In the genomic region with DNA sequence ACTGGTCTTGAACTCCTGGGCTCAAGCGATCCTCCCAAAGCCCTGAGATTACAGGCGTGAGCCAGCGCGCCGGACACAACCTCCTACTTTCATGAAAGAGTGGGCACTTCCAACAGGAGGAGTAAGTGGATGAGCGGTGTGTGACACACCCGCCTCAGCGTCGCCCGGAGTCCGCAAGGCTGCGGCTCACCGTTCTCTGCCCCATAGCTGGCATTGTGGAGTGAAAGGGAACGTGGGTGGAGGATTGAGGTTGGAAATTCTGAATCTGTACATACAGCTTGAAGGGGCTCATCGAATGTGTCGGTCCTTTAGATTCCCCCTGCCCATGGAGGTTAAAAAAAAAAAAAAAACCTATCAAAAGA, we compare ENCODE assay signal across 9 cellular contexts. TPM values are rescaled to one million over a fixed set of nuclear protein-coding genes. Genes with fewer than 3 reads are reported as not detected.
A peak's percentile ranks its signal among the peaks of the same experiment; 100 is the strongest.
DNase-seq lines count a peak whose midpoint lies in the region; ATAC-seq, FAIRE-seq and TF ChIP-seq lines count a peak whose summit lies in the region.
"Had no signal": no experiment of that assay in that cellular context is flagged by ENCODE, and none has a peak within 500 bp of the region (broad histone marks: within the 10 kb centered on the region; RNA-seq: fewer than 3 reads in every experiment).

No MANE protein-coding gene starts in this region.

- 9 to 18% methylated on average over 16 of the region's 16 CpGs for WGBS in lung, 2 donors

- no peaks in the 10 kb centered on the region for H3K9me2 ChIP-seq in SU-DHL-6 (replicated peaks; ENCODE audit: insufficient read depth, low read length)

- FAIRE-seq in bronchial epithelial cell (lab: Jason Lieb, UNC) (no peak), HTR-8/SVneo (lab: Jason Lieb, UNC) (no peak)

- H3K4me3 ChIP-seq in SU-DHL-6 (ENCODE audit: insufficient read depth, low read length, poor library complexity, severe bottlenecking), result peak overlapping the region; percentile 50
- peak overlapping the region; percentile 52 for H3K4me3 ChIP-seq in bronchial epithelial cell (ENCODE audit: low read depth, low read length)
- peak overlapping the region; percentile 81 for H3K4me3 ChIP-seq in lung

- H3K27me3 ChIP-seq in SU-DHL-6 (ENCODE audit: low read length) (no peaks in the 10 kb centered on the region), bronchial epithelial cell (ENCODE audit: control insufficient read depth, insufficient read depth, low read length) (no peaks in the 10 kb centered on the region), lung (ENCODE audit: control insufficient read depth, insufficient read depth) (no peaks in the 10 kb centered on the region)

- H3K9me3 ChIP-seq in SU-DHL-6 (ENCODE audit: insufficient read depth, low read length), result no peaks in the 10 kb centered on the region
- no peaks in the 10 kb centered on the region for H3K9me3 ChIP-seq in lung (ENCODE audit: control insufficient read depth in 2 of 2, insufficient read depth in 1 of 2, low read length in 1 of 2)

- DNase-seq in NCI-H1092 treated with DMSO at 0.1 percent for 48 hours (lab: John Stamatoyannopoulos, UW) (peak; percentile 44), NCI-H1092 (lab: John Stamatoyannopoulos, UW) (no peak), bronchial epithelial cell (ENCODE audit: low read depth) (peak; percentile 46), lung (ENCODE audit: low spot score) (no peak), HTR-8/SVneo (ENCODE audit: insufficient read length, low spot score) (no peak)
- peak; percentile 25 for DNase-seq in stimulated activated CD8-positive, alpha-beta memory T cell treated with anti-CD3 and anti-CD28 coated beads, Interleukin-12 subunit alpha, Interleukin-12 subunit beta, amount 100 ng/mL, for 1 hour (ENCODE audit: low read depth)

- no peaks in the 10 kb centered on the region for H3F3A ChIP-seq in SU-DHL-6 (ENCODE audit: insufficient read depth)

- H2AFZ ChIP-seq in SU-DHL-6 (ENCODE audit: low read depth, low read length, severe bottlenecking), result peak overlapping the region; percentile 89

- peaks cover 12 to 15% of the 10 kb centered on the region in 2 donors for H3K4me1 ChIP-seq in lung (ENCODE audit: control insufficient read depth in 2 of 2, insufficient read depth in 2 of 2, low read length in 2 of 2)

- TF ChIP-seq CTCF in SU-DHL-6 (IDR thresholded peaks at IDR 0.05; ENCODE audit: insufficient read depth, low read length, poor library complexity, severe bottlenecking), result no peak
- no peak for TF ChIP-seq CTCF in bronchial epithelial cell (IDR thresholded peaks at IDR 0.05; ENCODE audit: insufficient read depth, low read length, severe bottlenecking)
- TF ChIP-seq CTCF in lung (IDR thresholded peaks at IDR 0.05; ENCODE audit: control extremely low read depth, extremely low read depth), result no peak

- H3K4me2 ChIP-seq in SU-DHL-6 (ENCODE audit: low read depth, low read length, poor library complexity, severe bottlenecking), result peak overlapping the region; percentile 53

- no peaks in the 10 kb centered on the region for H4K20me1 ChIP-seq in SU-DHL-6 (ENCODE audit: low read depth, low read length)

- H3K9ac ChIP-seq in SU-DHL-6 (ENCODE audit: low read length), result peak overlapping the region; percentile 62

- H3K36me3 ChIP-seq in SU-DHL-6 (ENCODE audit: low read length) (no peaks in the 10 kb centered on the region), bronchial epithelial cell (ENCODE audit: control insufficient read depth, insufficient read depth, low read length) (no peaks in the 10 kb centered on the region), lung (ENCODE audit: control insufficient read depth in 2 of 2, insufficient read depth in 2 of 2, low read length in 2 of 2) (no peaks in the 10 kb centered on the region)

- H3K27ac ChIP-seq in SU-DHL-6 (ENCODE audit: low read depth, low read length) (no peak overlapping the region), lung (ENCODE audit: low read depth in 1 of 2, low read length in 1 of 2) (peak overlapping the region; percentile 81 to 93)

- no peaks in the 10 kb centered on the region for H3K79me2 ChIP-seq in SU-DHL-6 (ENCODE audit: insufficient read depth, low read length)

- ATAC-seq in HG03064 (IDR thresholded peaks at IDR 0.05; ENCODE audit: low read depth, unreplicated experiment) (peak; percentile 21), lung (ENCODE audit: insufficient read depth, low FRiP score) (peak; percentile 60)

RNA-seq across cellular contexts. Expression of gene PRXL2A, which starts 0.5 kb away (rescaled TPM):
- total RNA-seq in bronchial epithelial cell (24.5 and 50.3 TPM in 2 replicates), lung (10 to 100 TPM; 42.8 to 59.5 TPM)
- 10 to 100 TPM; 18.2 to 31.2 TPM for polyA plus RNA-seq in lung

RNA-seq across cellular contexts. Expression of gene TSPAN14, which starts 46.3 kb away (rescaled TPM):
- total RNA-seq in bronchial epithelial cell, result 21.1 and 30.1 TPM in 2 replicates
- 100 to 1,000 TPM in 1 of 2 donors, 10 to 100 TPM in 1; 67.3 to 164 TPM for total RNA-seq in lung
- polyA plus RNA-seq in lung, result 100 to 1,000 TPM in 1 of 2 donors, 10 to 100 TPM in 1; 40.9 to 187 TPM

RNA-seq across cellular contexts. Expression of gene DYDC2, which starts 51.2 kb away (rescaled TPM):
- total RNA-seq in bronchial epithelial cell (not detected in 2 replicates), lung (10 to 100 TPM in 1 of 2 donors, 1 to 10 TPM in 1; 8.6 to 21.7 TPM)
- 10 to 100 TPM; 17.3 to 24.4 TPM for polyA plus RNA-seq in lung
- total RNA-seq: glomerular endothelial cell had no signal

RNA-seq across cellular contexts. Expression of gene DYDC1, which starts 51.3 kb away (rescaled TPM):
- total RNA-seq in bronchial epithelial cell (not detected in 2 replicates), lung (1 to 10 TPM; 2.4 TPM)
- 1 to 10 TPM; 1.5 TPM for polyA plus RNA-seq in lung
- total RNA-seq: glomerular endothelial cell had no signal

Comparison
In these comparisons a context has a peak if more than half of its experiments do, and no peak if none do; other contexts are left out.
1. DNase-seq: peak in NCI-H1092 treated with DMSO at 0.1 percent for 48 hours (single experiment), bronchial epithelial cell (single experiment) and stimulated activated CD8-positive, alpha-beta memory T cell treated with anti-CD3 and anti-CD28 coated beads, Interleukin-12 subunit alpha, Interleukin-12 subunit beta, amount 100 ng/mL, for 1 hour (single experiment); none in NCI-H1092 (single experiment), lung (single experiment) and HTR-8/SVneo (single experiment).
2. Peak in every context shown above with its lines, with median percentiles within 50 percentile points of each other: H3K4me3 ChIP-seq.